In genomic region chr17:76702941-76703637, GRCh38 we compare ENCODE assay signal across 19 cellular contexts.
"Had no signal": no experiment of that assay in that cellular context is flagged by ENCODE, and none has a peak within 500 bp of the region (broad histone marks: within the 10 kb centered on the region; RNA-seq: fewer than 3 reads in every experiment).

No MANE protein-coding gene starts in this region.

- ATAC-seq: activated CD4-positive, CD25-positive, alpha-beta regulatory T cell treated with anti-CD3 and anti-CD28 coated beads, Interleukin-2, amount 50 U/mL, for 24 hours; esophagus mucosa; sciatic nerve; T-cell had no signal

- H3K36me3 ChIP-seq: colonic mucosa, neutrophil, stomach, uterus had no signal

- H3K9me3 ChIP-seq: colonic mucosa, neutrophil, SK-N-SH, stomach, uterus had no signal

- H3K27ac ChIP-seq: colonic mucosa, neutrophil had no signal

- DNase-seq: activated CD4-positive, alpha-beta T cell treated with anti-CD3 and anti-CD28 coated beads, Interleukin-2, amount 50 U/mL, for 1 hour; activated naive CD4-positive, alpha-beta T cell treated with Interleukin-2 at 50 U/mL for 16 hours; activated T-cell treated with anti-CD3 and anti-CD28 coated beads for 4 hours; colonic mucosa; foreskin fibroblast; glutamatergic neuron; immature natural killer cell; SK-N-SH; stimulated activated CD4-positive, alpha-beta T cell treated with anti-CD3 and anti-CD28 coated beads, Interleukin-1b, Interleukin-23, amount 100 ng/mL, for 48 hours; stomach; T-cell; T1000; uterus had no signal

- H3K9ac ChIP-seq: SK-N-SH had no signal

- FAIRE-seq: astrocyte, endometrium had no signal

- H3K4me1 ChIP-seq: colonic mucosa had no signal

- H3K27me3 ChIP-seq: colonic mucosa, neutrophil, stomach, uterus had no signal

- H3K4me3 ChIP-seq: colonic mucosa, stomach, uterus had no signal

- H3K4me2 ChIP-seq: SK-N-SH had no signal
